In genomic region chr17:6660765-6661463, GRCh38 we compare ENCODE assay signal across 11 cellular contexts. TPM values are rescaled to one million over a fixed set of nuclear protein-coding genes. Genes with fewer than 3 reads are reported as not detected.
DNase-seq lines count a peak whose midpoint lies in the region; ATAC-seq and TF ChIP-seq lines count a peak whose summit lies in the region.
"Had no signal": no experiment of that assay in that cellular context is flagged by ENCODE, and none has a peak within 500 bp of the region (broad histone marks: within the 10 kb centered on the region; RNA-seq: fewer than 3 reads in every experiment).

No MANE protein-coding gene starts in this region.

- H3K36me3 ChIP-seq in Peyer's patch, result no peaks in the 10 kb centered on the region
- H3K36me3 ChIP-seq: breast epithelium, SJSA1 had no signal

- peaks cover 0 to 5% (median 0%) of the 10 kb centered on the region in 4 donors for H3K4me1 ChIP-seq in Peyer's patch
- H3K4me1 ChIP-seq: breast epithelium, SJSA1 had no signal

- peak overlapping the region in 1 of 4 donors; percentile 70 for H3K27ac ChIP-seq in Peyer's patch
- H3K27ac ChIP-seq: breast epithelium, SJSA1 had no signal

- no peak overlapping the region for H3K27ac Mint-ChIP-seq in activated CD4-positive, alpha-beta T cell treated with anti-CD3 and anti-CD28 coated beads for 36 hours

- POLR2A ChIA-PET in activated CD4-positive, alpha-beta T cell treated with anti-CD3 and anti-CD28 coated beads for 36 hours (lab: Charles Lee), result no interaction called here

- H3K4me3 Mint-ChIP-seq in activated CD4-positive, alpha-beta T cell treated with anti-CD3 and anti-CD28 coated beads for 36 hours, result no peak overlapping the region

- H3K4me3 ChIP-seq in Peyer's patch, result peak overlapping the region in 1 of 4 donors; percentile 15
- H3K4me3 ChIP-seq: breast epithelium, SJSA1 had no signal

- intact Hi-C loops in activated CD4-positive, alpha-beta T cell treated with anti-CD3 and anti-CD28 coated beads for 36 hours (cut with DNase I, micrococcal nuclease), result loop anchor here in 1 of 2 experiments (10.0 kb wide), 2 partner anchors 194 to 254 kb away; no protein-coding TSS in a partner anchor

- DNase-seq in activated CD4-positive, alpha-beta T cell treated with anti-CD3 and anti-CD28 coated beads for 36 hours, result peak; percentile 45
- DNase-seq in activated CD4-positive, alpha-beta T cell treated with anti-CD3 and anti-CD28 coated beads for 48 hours, result no peak
- DNase-seq in Peyer's patch (peak in 2 of 3 donors; percentile 63 to 66), activated gamma-delta T cell (lab: John Stamatoyannopoulos, UW) (no peak), NCI-H1930 (lab: John Stamatoyannopoulos, UW) (no peak), mucosa of gallbladder (ENCODE audit: low spot score) (no peak)
- DNase-seq in stimulated activated CD8-positive, alpha-beta memory T cell treated with anti-CD3 and anti-CD28 coated beads, Interleukin-4, amount 100 ng/mL, for 48 hours, result peak; percentile 39
- DNase-seq: ACHN had no signal

- CTCF ChIA-PET in activated CD4-positive, alpha-beta T cell treated with anti-CD3 and anti-CD28 coated beads for 36 hours (lab: Charles Lee), result interaction anchor here (1.0 to 1.6 kb wide), 2 partner anchors 10 to 343 kb away, joined by 3 to 7 read pairs; no protein-coding TSS in a partner anchor

- H3K9me3 ChIP-seq in Peyer's patch, result no peaks in the 10 kb centered on the region
- H3K9me3 ChIP-seq: breast epithelium, SJSA1 had no signal

- no peaks in the 10 kb centered on the region for H3K27me3 Mint-ChIP-seq in activated CD4-positive, alpha-beta T cell treated with anti-CD3 and anti-CD28 coated beads for 36 hours

- H3K36me3 Mint-ChIP-seq in activated CD4-positive, alpha-beta T cell treated with anti-CD3 and anti-CD28 coated beads for 36 hours (ENCODE audit: low read depth), result no peaks in the 10 kb centered on the region

- no peaks in the 10 kb centered on the region for H3K27me3 ChIP-seq in Peyer's patch
- H3K27me3 ChIP-seq: breast epithelium had no signal

- peaks cover 28% of the 10 kb centered on the region for H3K4me1 Mint-ChIP-seq in activated CD4-positive, alpha-beta T cell treated with anti-CD3 and anti-CD28 coated beads for 36 hours

- no peaks in the 10 kb centered on the region for H3K9me3 Mint-ChIP-seq in activated CD4-positive, alpha-beta T cell treated with anti-CD3 and anti-CD28 coated beads for 36 hours (ENCODE audit: low read depth)

- ATAC-seq in activated CD4-positive, alpha-beta T cell treated with anti-CD3 and anti-CD28 coated beads for 36 hours, result peak; percentile 37
- ATAC-seq in HG02642 (IDR thresholded peaks at IDR 0.05; ENCODE audit: poor library complexity, unreplicated experiment), result peak; percentile 62

- no peak for TF ChIP-seq POLR2A in Peyer's patch (IDR thresholded peaks at IDR 0.05)

- TF ChIP-seq CTCF in Peyer's patch (IDR thresholded peaks at IDR 0.05), result no peak

RNA-seq across cellular contexts. Expression of gene C17orf100, which starts 9.4 kb away (rescaled TPM):
- 1 to 10 TPM; 1.6 to 2.0 TPM for total RNA-seq in activated CD4-positive, alpha-beta T cell treated with anti-CD3 and anti-CD28 coated beads for 36 hours
- 10 to 100 TPM in 1 of 4 donors, 1 to 10 TPM in 3; 2.3 to 16.5 (median 3.1) TPM for total RNA-seq in Peyer's patch
- total RNA-seq in mucosa of gallbladder, result 3.3 TPM

RNA-seq across cellular contexts. Expression of gene MED31, which starts 9.5 kb away (rescaled TPM):
- 10 to 100 TPM; 17.7 to 24.5 TPM for total RNA-seq in activated CD4-positive, alpha-beta T cell treated with anti-CD3 and anti-CD28 coated beads for 36 hours
- total RNA-seq in Peyer's patch (1 to 10 TPM; 2.0 to 4.9 (median 3.1) TPM), mucosa of gallbladder (16.9 TPM)

RNA-seq across cellular contexts. Expression of gene TXNDC17, which starts 20.1 kb away (rescaled TPM):
- 100 to 1,000 TPM in 1 of 2 experiments, 10 to 100 TPM in 1; 52.4 to 122 TPM for total RNA-seq in activated CD4-positive, alpha-beta T cell treated with anti-CD3 and anti-CD28 coated beads for 36 hours
- 100 to 1,000 TPM in 3 of 4 donors, 10 to 100 TPM in 1; 73.9 to 192 (median 149) TPM for total RNA-seq in Peyer's patch
- 101 TPM for total RNA-seq in mucosa of gallbladder

RNA-seq across cellular contexts. Expression of gene KIAA0753, which starts 20.4 kb away (rescaled TPM):
- 10 to 100 TPM; 17.1 to 24.9 TPM for total RNA-seq in activated CD4-positive, alpha-beta T cell treated with anti-CD3 and anti-CD28 coated beads for 36 hours
- 10 to 100 TPM; 14.7 to 36.3 (median 23.3) TPM for total RNA-seq in Peyer's patch
- 21.4 TPM for total RNA-seq in mucosa of gallbladder

RNA-seq across cellular contexts. Expression of gene SLC13A5, which starts 52.3 kb away (rescaled TPM):
- total RNA-seq in activated CD4-positive, alpha-beta T cell treated with anti-CD3 and anti-CD28 coated beads for 36 hours, result not detected
- total RNA-seq in Peyer's patch (not detected), mucosa of gallbladder (0.52 TPM)
- total RNA-seq: SJSA1 had no signal

Comparison
In these comparisons a context has a peak if more than half of its experiments do, and no peak if none do; other contexts are left out.
1. DNase-seq: peak in activated CD4-positive, alpha-beta T cell treated with anti-CD3 and anti-CD28 coated beads for 36 hours (single experiment), Peyer's patch (2 of 3) and stimulated activated CD8-positive, alpha-beta memory T cell treated with anti-CD3 and anti-CD28 coated beads, Interleukin-4, amount 100 ng/mL, for 48 hours (single experiment); none in activated CD4-positive, alpha-beta T cell treated with anti-CD3 and anti-CD28 coated beads for 48 hours (single experiment), activated gamma-delta T cell (single experiment), NCI-H1930 (0 of 2) and mucosa of gallbladder (single experiment).